ENCODE assay signal across 8 cellular contexts in genomic region chrX:53082773-53083616, GRCh38. TPM values are rescaled to one million over a fixed set of nuclear protein-coding genes. Genes with fewer than 3 reads are reported as not detected.
A peak's percentile ranks its signal among the peaks of the same experiment; 100 is the strongest.
DNase-seq lines count a peak whose midpoint lies in the region; ATAC-seq and TF ChIP-seq lines count a peak whose summit lies in the region.

No MANE protein-coding gene starts in this region.

- H3K9me2 ChIP-seq in DOHH2 (replicated peaks; ENCODE audit: control insufficient read depth, low read length): no peaks in the 10 kb centered on the region

- H3K27me3 ChIP-seq in DOHH2 (ENCODE audit: control insufficient read depth, low read length) (no peaks in the 10 kb centered on the region), Panc1 (ENCODE audit: control insufficient read depth, insufficient read depth, low read length) (no peaks in the 10 kb centered on the region), trophoblast cell (ENCODE audit: insufficient read depth, low read length) (no peaks in the 10 kb centered on the region)

- WGBS in trophoblast cell (ENCODE audit: extremely low coverage, insufficient coverage, insufficient read length): no CpG with 5 or more reads among the region's 31 CpGs

- H4K8ac ChIP-seq in trophoblast cell (ENCODE audit: low read depth, low read length): no peak overlapping the region

- H3K79me1 ChIP-seq in trophoblast cell (ENCODE audit: low read length): peaks cover 3% of the 10 kb centered on the region

- no peaks in the 10 kb centered on the region for H3K9me3 ChIP-seq in DOHH2 (ENCODE audit: control insufficient read depth, insufficient read depth, low read length)
- no peaks in the 10 kb centered on the region for H3K9me3 ChIP-seq in Panc1 (ENCODE audit: control insufficient read depth, insufficient read depth, low read depth, low read length)
- no peaks in the 10 kb centered on the region for H3K9me3 ChIP-seq in trophoblast cell (ENCODE audit: insufficient read depth, low read depth, low read length)

- peaks cover 23% of the 10 kb centered on the region for H3K79me2 ChIP-seq in DOHH2 (ENCODE audit: control insufficient read depth, low read length)
- H3K79me2 ChIP-seq in trophoblast cell (ENCODE audit: control insufficient read depth, insufficient read depth, low read length, poor library complexity): peaks cover 3% of the 10 kb centered on the region

- CTCF ChIA-PET in Panc1 (lab: Charles Lee): no interaction called here

- peak overlapping the region; percentile 53 for H3K14ac ChIP-seq in trophoblast cell (ENCODE audit: low read length)

- BruUV-seq in Panc1 (replicated peaks; lab: Mats Ljungman, UMichigan): no TSS peak

- H3K4me3 ChIP-seq in DOHH2 (ENCODE audit: low read length): peak overlapping the region; percentile 92
- H3K4me3 ChIP-seq in Panc1 (ENCODE audit: low read depth in 2 of 2, low read length in 2 of 2): peak overlapping the region; percentile 76 to 78
- H3K4me3 ChIP-seq in epithelial cell of proximal tubule (ENCODE audit: low read depth, low read length): peak overlapping the region; percentile 65
- H3K4me3 ChIP-seq in trophoblast cell (ENCODE audit: low read depth, low read length): peak overlapping the region; percentile 86

- H4K12ac ChIP-seq in trophoblast cell (ENCODE audit: low read depth, low read length): no peak overlapping the region

- ATAC-seq in Panc1 (no peak), GM19328 (IDR thresholded peaks at IDR 0.05; ENCODE audit: unreplicated experiment) (no peak)

- H2BK120ac ChIP-seq in trophoblast cell (ENCODE audit: insufficient read depth, low read length, poor library complexity): no peak overlapping the region

- H3K4me1 ChIP-seq in DOHH2 (ENCODE audit: control insufficient read depth, low read length) (peaks cover 16% of the 10 kb centered on the region), Panc1 (ENCODE audit: control insufficient read depth, insufficient read depth, low read length) (peaks cover 7% of the 10 kb centered on the region), trophoblast cell (ENCODE audit: control insufficient read depth in 1 of 2, insufficient read depth in 2 of 2, low read length in 2 of 2) (peaks cover 0 to 3% of the 10 kb centered on the region in 2 experiments)

- peak overlapping the region; percentile 59 for H3K9ac ChIP-seq in trophoblast cell (ENCODE audit: low read length)

- no peak for TF ChIP-seq CTCF in DOHH2 (IDR thresholded peaks at IDR 0.05; ENCODE audit: low read depth, low read length, poor library complexity, severe bottlenecking)
- no peak for TF ChIP-seq CTCF in Panc1 (IDR thresholded peaks at IDR 0.05)
- TF ChIP-seq CTCF in epithelial cell of proximal tubule (conservative IDR thresholded peaks at IDR 0.05; ENCODE audit: low read depth, low read length): no peak

- POLR2A ChIA-PET in Panc1 (lab: Charles Lee): interaction anchor here (0.6 kb wide), 1 partner anchor 23 kb away, joined by 3 read pairs; no protein-coding TSS in a partner anchor

- H3F3A ChIP-seq in DOHH2 (ENCODE audit: control insufficient read depth, insufficient read depth): 0 out of 2 replicates have a peak, but pooled peaks cover 6% of the 10 kb centered on the region

- no peak overlapping the region for H3K4ac ChIP-seq in trophoblast cell (ENCODE audit: low read depth, low read length)

- intact Hi-C loops in Panc1 (cut with micrococcal nuclease; ENCODE audit: unreplicated experiment): no loop called here

- H2BK5ac ChIP-seq in trophoblast cell (ENCODE audit: low read depth, low read length, poor library complexity): no peak overlapping the region

- H2AFZ ChIP-seq in trophoblast cell (ENCODE audit: insufficient read depth, low read length, poor library complexity): no peak overlapping the region

- peak overlapping the region; percentile 4 for H4K91ac ChIP-seq in trophoblast cell (ENCODE audit: low read depth, low read length)

- 0 out of 2 replicates have a peak, but pooled peaks cover 4% of the 10 kb centered on the region for H4K20me1 ChIP-seq in DOHH2 (ENCODE audit: control insufficient read depth, insufficient read depth, low read depth, low read length)

- peak overlapping the region; percentile 64 for H3K18ac ChIP-seq in trophoblast cell (ENCODE audit: low read length)

- no peak overlapping the region for H2BK12ac ChIP-seq in trophoblast cell (ENCODE audit: low read length)

- no peak overlapping the region for H2AK5ac ChIP-seq in trophoblast cell (ENCODE audit: low read length)

- DNase-seq in Panc1 (ENCODE audit: low read depth, low spot score) (no peak), epithelial cell of proximal tubule (ENCODE audit: low read depth) (no peak), trophoblast cell (no peak), putamen (ENCODE audit: low spot score) (no peak), KBM-7 (no peak)
- no peak for DNase-seq in activated CD8-positive, alpha-beta memory T cell treated with anti-CD3 and anti-CD28 coated beads for 24 hours

- H3K23ac ChIP-seq in trophoblast cell (ENCODE audit: low read length): no peak overlapping the region

- in situ Hi-C loops in Panc1 (cut with HindIII; ENCODE audit: low pct_unique_long_range_greater_than_20kb, low sequenced_read_pairs): no loop called here
- in situ Hi-C loops in KBM-7 (cut with MboI; ENCODE audit: low pct_unique_long_range_greater_than_20kb, low sequenced_read_pairs): no loop called here

- peaks cover 44% of the 10 kb centered on the region for H3K36me3 ChIP-seq in DOHH2 (ENCODE audit: control insufficient read depth, low read length)
- H3K36me3 ChIP-seq in Panc1 (ENCODE audit: control insufficient read depth, insufficient read depth, low read length): no peaks in the 10 kb centered on the region
- peaks cover 15 to 25% of the 10 kb centered on the region in 2 experiments for H3K36me3 ChIP-seq in trophoblast cell (ENCODE audit: control insufficient read depth in 1 of 2, insufficient read depth in 2 of 2, low read length in 2 of 2)

- H3K27ac ChIP-seq in DOHH2 (ENCODE audit: low read depth, low read length) (peak overlapping the region; percentile 38), Panc1 (ENCODE audit: low read length) (peak overlapping the region; percentile 69), trophoblast cell (ENCODE audit: low read depth, low read length) (no peak overlapping the region)

- H3K4me2 ChIP-seq in DOHH2 (ENCODE audit: low read length) (peak overlapping the region; percentile 81), trophoblast cell (ENCODE audit: low read length) (peak overlapping the region; percentile 88)

RNA-seq across cellular contexts. Expression of gene TSPYL2, which starts 0.8 kb away (rescaled TPM):
- total RNA-seq in Panc1 (2021; ENCODE audit: unreplicated experiment) (25.0 TPM), epithelial cell of proximal tubule (3.2 and 5.6 TPM in 2 replicates)
- polyA plus RNA-seq in Panc1 (2012; ENCODE audit: insufficient read length): 22.7 TPM
- polyA plus RNA-seq in trophoblast cell (2013): 22.7 and 22.8 TPM in 2 replicates

RNA-seq across cellular contexts. Expression of gene KANTR, which starts 10.9 kb away (rescaled TPM):
- 6.8 TPM for total RNA-seq in Panc1 (2021; ENCODE audit: unreplicated experiment)
- polyA plus RNA-seq in Panc1 (2012; ENCODE audit: insufficient read length): 3.2 TPM
- total RNA-seq in epithelial cell of proximal tubule: 1.9 and 3.1 TPM in 2 replicates
- 2.6 and 3.0 TPM in 2 replicates for polyA plus RNA-seq in trophoblast cell (2013)

RNA-seq across cellular contexts. Expression of gene GPR173, which starts 34.4 kb away (rescaled TPM):
- total RNA-seq in Panc1 (2021; ENCODE audit: unreplicated experiment): 0.13 TPM
- 0.08 TPM for polyA plus RNA-seq in Panc1 (2012; ENCODE audit: insufficient read length)
- 1.5 and 2.2 TPM in 2 replicates for total RNA-seq in epithelial cell of proximal tubule
- 0.15 and 0.16 TPM in 2 replicates for polyA plus RNA-seq in trophoblast cell (2013)
